Comparison of ENCODE assay signal across 11 cellular contexts in the genomic region with DNA sequence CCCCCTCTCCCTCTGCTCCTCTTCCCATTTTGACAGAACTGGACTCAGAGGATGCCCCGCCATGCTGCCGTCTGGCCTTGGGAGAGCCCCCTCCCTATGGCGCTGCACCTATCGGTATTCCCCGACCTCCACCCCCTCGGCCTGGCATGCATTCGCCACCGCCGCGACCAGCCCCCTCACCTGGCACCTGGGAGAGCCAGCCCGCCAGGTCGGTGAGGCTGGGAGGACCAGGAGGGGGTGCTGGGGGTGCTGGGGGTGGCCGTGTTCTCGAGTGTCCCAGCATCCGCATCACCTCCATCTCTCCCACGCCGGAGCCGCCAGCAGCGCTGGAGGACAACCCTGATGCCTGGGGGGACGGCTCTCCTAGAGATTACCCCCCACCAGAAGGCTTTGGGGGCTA. TPM values are rescaled to one million over a fixed set of nuclear protein-coding genes. Genes with fewer than 3 reads are reported as not detected.
DNase-seq lines count a peak whose midpoint lies in the region; ATAC-seq, FAIRE-seq and TF ChIP-seq lines count a peak whose summit lies in the region.
"Had no signal": no experiment of that assay in that cellular context is flagged by ENCODE, and none has a peak within 500 bp of the region (broad histone marks: within the 10 kb centered on the region; RNA-seq: fewer than 3 reads in every experiment).

No MANE protein-coding gene starts in this region.

- peak overlapping the region; percentile 99 for H3K4me2 ChIP-seq in GM23338

- ATAC-seq in GM23338, result no peak
- ATAC-seq in stimulated activated effector memory CD8-positive, alpha-beta T cell treated with anti-CD3 and anti-CD28 coated beads, Interleukin-12 subunit alpha, Interleukin-12 subunit beta, amount 100 ng/mL, for 72 hours, result no peak

- no peak for FAIRE-seq in kidney (lab: Jason Lieb, UNC)
- FAIRE-seq: keratinocyte had no signal

- DNase-seq in GM23338 (ENCODE audit: low spot score), result no peak
- no peak for DNase-seq in adipocyte (ENCODE audit: low read depth)
- DNase-seq in kidney, result peak; percentile 80
- no peak for DNase-seq in stimulated activated effector memory CD8-positive, alpha-beta T cell treated with anti-CD3 and anti-CD28 coated beads, Interleukin-12 subunit alpha, Interleukin-12 subunit beta, amount 100 ng/mL, for 72 hours (ENCODE audit: low spot score in 2 of 2)
- no peak for DNase-seq in GOT3 (lab: John Stamatoyannopoulos, UW)
- no peak for DNase-seq in activated effector memory CD4-positive, alpha-beta T cell treated with Interleukin-2 at 50 U/mL for 16 hours
- DNase-seq in activated gamma-delta T cell treated with Interleukin-2 at 50 U/mL for 16 hours, result no peak
- no peak for DNase-seq in activated T-cell treated with anti-CD3 and anti-CD28 coated beads, Interleukin-2, amount 50 U/mL, for 48 hours
- DNase-seq: NCI-H774 had no signal

- H3K9me3 ChIP-seq in adipocyte (ENCODE audit: control insufficient read depth, low read length), result no peaks in the 10 kb centered on the region
- H3K9me3 ChIP-seq in kidney (ENCODE audit: control insufficient read depth in 1 of 2, low read length in 2 of 2), result no peaks in the 10 kb centered on the region

- H3K27ac ChIP-seq in GM23338 (ENCODE audit: low read depth) (no peak overlapping the region), kidney (ENCODE audit: low read depth in 2 of 2, low read length in 2 of 2) (peak overlapping the region in 1 of 2 donors; percentile 65)

- peaks cover 4% of the 10 kb centered on the region; the same call in 1 of the 2 replicates for H3K9me2 ChIP-seq in GM23338 (ENCODE audit: insufficient read depth)

- no peaks in the 10 kb centered on the region for H3K36me3 ChIP-seq in GM23338 (ENCODE audit: insufficient read depth)
- peaks cover 11% of the 10 kb centered on the region for H3K36me3 ChIP-seq in adipocyte (ENCODE audit: control insufficient read depth, insufficient read depth, low read length, severe bottlenecking)
- no peaks in the 10 kb centered on the region for H3K36me3 ChIP-seq in kidney (ENCODE audit: control insufficient read depth in 1 of 2, insufficient read depth in 2 of 2, low read length in 2 of 2)

- no peaks in the 10 kb centered on the region; the same call in 2 of the 3 replicates for H3K9me3 Mint-ChIP-seq in GM23338
- H3K9me3 Mint-ChIP-seq in stimulated activated effector memory CD8-positive, alpha-beta T cell treated with anti-CD3 and anti-CD28 coated beads, Interleukin-12 subunit alpha, Interleukin-12 subunit beta, amount 100 ng/mL, for 72 hours, result no peaks in the 10 kb centered on the region

- TF ChIP-seq CTCF in GM23338 (conservative IDR thresholded peaks at IDR 0.05; ENCODE audit: low read depth in 2 of 2) (no peak), kidney (IDR thresholded peaks at IDR 0.05; ENCODE audit: borderline replicate concordance, extremely low read depth, insufficient read depth) (no peak)

- H3K4me1 ChIP-seq in GM23338 (ENCODE audit: insufficient read depth), result peaks cover 14% of the 10 kb centered on the region; the same call in 1 of the 2 replicates
- H3K4me1 ChIP-seq in adipocyte (ENCODE audit: control insufficient read depth, insufficient read depth, low read length), result peaks cover 42% of the 10 kb centered on the region
- peaks cover 5 to 12% of the 10 kb centered on the region in 2 donors for H3K4me1 ChIP-seq in kidney (ENCODE audit: control insufficient read depth in 1 of 2, insufficient read depth in 1 of 2, low read depth in 1 of 2, low read length in 2 of 2)

- H3K27me3 ChIP-seq in GM23338 (ENCODE audit: insufficient read depth) (peaks cover 12% of the 10 kb centered on the region; the same call in 1 of the 2 replicates), adipocyte (replicated peaks; ENCODE audit: control insufficient read depth, insufficient read depth, low read length) (no peaks in the 10 kb centered on the region)

- no peaks in the 10 kb centered on the region for H3K79me2 ChIP-seq in GM23338 (replicated peaks; ENCODE audit: insufficient read depth)

- H4K20me1 ChIP-seq in GM23338 (replicated peaks; ENCODE audit: insufficient read depth), result no peaks in the 10 kb centered on the region

- H3F3A ChIP-seq in GM23338 (replicated peaks; ENCODE audit: low read depth), result 0 out of 2 replicates have a peak, but pooled peaks cover 4% of the 10 kb centered on the region

- peak overlapping the region; percentile 68 for H3K4me3 Mint-ChIP-seq in GM23338
- H3K4me3 Mint-ChIP-seq in stimulated activated effector memory CD8-positive, alpha-beta T cell treated with anti-CD3 and anti-CD28 coated beads, Interleukin-12 subunit alpha, Interleukin-12 subunit beta, amount 100 ng/mL, for 72 hours, result peak overlapping the region; percentile 67

- H3K4me1 Mint-ChIP-seq in GM23338, result peaks cover 22% of the 10 kb centered on the region
- H3K4me1 Mint-ChIP-seq in stimulated activated effector memory CD8-positive, alpha-beta T cell treated with anti-CD3 and anti-CD28 coated beads, Interleukin-12 subunit alpha, Interleukin-12 subunit beta, amount 100 ng/mL, for 72 hours, result peaks cover 29% of the 10 kb centered on the region

- peak overlapping the region; percentile 85; the same call in 1 of the 2 replicates for H2AFZ ChIP-seq in GM23338

- H3K4me3 ChIP-seq in GM23338 (peak overlapping the region; percentile 97), adipocyte (ENCODE audit: low read length) (peak overlapping the region; percentile 88), kidney (ENCODE audit: low read length in 2 of 2) (peak overlapping the region in 1 of 2 donors; percentile 72)

- peaks cover 14% of the 10 kb centered on the region for H3K36me3 Mint-ChIP-seq in GM23338 (ENCODE audit: low read depth)
- H3K36me3 Mint-ChIP-seq in stimulated activated effector memory CD8-positive, alpha-beta T cell treated with anti-CD3 and anti-CD28 coated beads, Interleukin-12 subunit alpha, Interleukin-12 subunit beta, amount 100 ng/mL, for 72 hours, result no peaks in the 10 kb centered on the region

- H3K27me3 Mint-ChIP-seq in GM23338 (ENCODE audit: insufficient read depth, low read depth, poor library complexity), result peaks cover 18% of the 10 kb centered on the region

- intact Hi-C loops in kidney (cut with DNase I), result no loop called here

- peak overlapping the region; percentile 20; the same call in 1 of the 2 replicates for H3K27ac Mint-ChIP-seq in GM23338
- peak overlapping the region; percentile 72 for H3K27ac Mint-ChIP-seq in stimulated activated effector memory CD8-positive, alpha-beta T cell treated with anti-CD3 and anti-CD28 coated beads, Interleukin-12 subunit alpha, Interleukin-12 subunit beta, amount 100 ng/mL, for 72 hours

- H3K9ac ChIP-seq in adipocyte (ENCODE audit: low read length) (peak overlapping the region; percentile 94), kidney (ENCODE audit: low read length in 2 of 2) (no peak overlapping the region)

TF ChIP-seq in GM23338, 12 proteins besides CTCF, POLR2A, EP300 and RAD21 (continues in another document):
- TF ChIP-seq POLR2AphosphoS5 (IDR thresholded peaks at IDR 0.05; ENCODE audit: low read depth) (no peak), STAT1 (IDR thresholded peaks at IDR 0.05; ENCODE audit: unreplicated experiment) (no peak), EZH2 (IDR thresholded peaks at IDR 0.05; ENCODE audit: low read depth, unreplicated experiment) (no peak), NANOG (IDR thresholded peaks at IDR 0.05; ENCODE audit: borderline replicate concordance) (no peak)

RNA-seq across cellular contexts. Expression of a gene that starts 1.5 kb away (rescaled TPM):
- total RNA-seq in GM23338 (2014; rRNA removed; shearing (Covaris generic)), result 20.7 and 26.6 TPM in 2 replicates
- 16.7 and 20.9 TPM in 2 replicates for polyA plus RNA-seq in GM23338 (2016; fragmentation: Nextera tagmentation; extraction: Ambion mirVana)
- total RNA-seq in kidney, result 45.3 TPM
- 38.9 TPM for polyA plus RNA-seq in kidney (ENCODE audit: insufficient read depth, low read depth, low replicate concordance)

RNA-seq across cellular contexts. Expression of a gene that starts 29.3 kb away (rescaled TPM):
- total RNA-seq in GM23338 (2014; rRNA removed; shearing (Covaris generic)), result 17.5 and 20.0 TPM in 2 replicates
- 3.1 TPM in 2 replicates for polyA plus RNA-seq in GM23338 (2016; fragmentation: Nextera tagmentation; extraction: Ambion mirVana)
- 12.1 TPM for total RNA-seq in kidney
- 4.4 TPM for polyA plus RNA-seq in kidney (ENCODE audit: insufficient read depth, low read depth, low replicate concordance)

RNA-seq across cellular contexts. Expression of a gene that starts 29.7 kb away (rescaled TPM):
- total RNA-seq in GM23338 (2014; rRNA removed; shearing (Covaris generic)), result 0.16 and 1.5 TPM in 2 replicates
- 0.31 and 0.32 TPM in 2 replicates for polyA plus RNA-seq in GM23338 (2016; fragmentation: Nextera tagmentation; extraction: Ambion mirVana)
- 19.5 TPM for total RNA-seq in kidney
- 5.1 TPM for polyA plus RNA-seq in kidney (ENCODE audit: insufficient read depth, low read depth, low replicate concordance)
- total RNA-seq: LHCN-M2 had no signal

RNA-seq across cellular contexts. Expression of a gene that starts 34.6 kb away (rescaled TPM):
- total RNA-seq in GM23338 (2014; rRNA removed; shearing (Covaris generic)), result 0.10 and 1.5 TPM in 2 replicates
- polyA plus RNA-seq in GM23338 (2016; fragmentation: Nextera tagmentation; extraction: Ambion mirVana) (0.40 and 0.68 TPM in 2 replicates), kidney (ENCODE audit: insufficient read depth, low read depth, low replicate concordance) (19.2 TPM)
- total RNA-seq in kidney, result 57.5 TPM

RNA-seq across cellular contexts. Expression of a gene that starts 58.2 kb away (rescaled TPM):
- total RNA-seq in GM23338 (2014; rRNA removed; shearing (Covaris generic)), result 4.7 and 7.9 TPM in 2 replicates
- polyA plus RNA-seq in GM23338 (2016; fragmentation: Nextera tagmentation; extraction: Ambion mirVana), result 2.1 TPM in 2 replicates
- 9.3 TPM for total RNA-seq in kidney
- 4.6 TPM for polyA plus RNA-seq in kidney (ENCODE audit: insufficient read depth, low read depth, low replicate concordance)
